9 cellular contexts compared by ENCODE assay signal in genomic region chr2:98505311-98505808, GRCh38.
DNase-seq lines count a peak whose midpoint lies in the region; ATAC-seq and TF ChIP-seq lines count a peak whose summit lies in the region.
"Had no signal": no experiment of that assay in that cellular context is flagged by ENCODE, and none has a peak within 500 bp of the region (broad histone marks: within the 10 kb centered on the region; RNA-seq: fewer than 3 reads in every experiment).

No MANE protein-coding gene starts in this region.

- H3K4me3 ChIP-seq in CD4-positive, CD25-positive, alpha-beta regulatory T cell (ENCODE audit: low read depth, low read length), result no peak overlapping the region

- H3K9me3 Mint-ChIP-seq in CD4-positive, CD25-positive, alpha-beta regulatory T cell, result no peaks in the 10 kb centered on the region
- H3K9me3 Mint-ChIP-seq in dendritic cell treated with granulocyte-macrophage colony-stimulating factor and Interleukin-4, amounts not matched to agents 40 ng/mL and 50 ng/mL, for 4 days, result no peaks in the 10 kb centered on the region
- H3K9me3 Mint-ChIP-seq in nephron, result no peaks in the 10 kb centered on the region

- TF ChIP-seq CTCF in nephron (IDR thresholded peaks at IDR 0.05; ENCODE audit: unreplicated experiment in 3 of 3), result no peak

- H3K27ac Mint-ChIP-seq in CD4-positive, CD25-positive, alpha-beta regulatory T cell, result peak overlapping the region in 2 of 3 donors; percentile 33 to 80
- peak overlapping the region; percentile 92 for H3K27ac Mint-ChIP-seq in dendritic cell treated with granulocyte-macrophage colony-stimulating factor and Interleukin-4, amounts not matched to agents 40 ng/mL and 50 ng/mL, for 4 days
- peak overlapping the region; percentile 27 to 76 (median 51) for H3K27ac Mint-ChIP-seq in nephron

- no peaks in the 10 kb centered on the region for H3K27me3 Mint-ChIP-seq in CD4-positive, CD25-positive, alpha-beta regulatory T cell
- H3K27me3 Mint-ChIP-seq in dendritic cell treated with granulocyte-macrophage colony-stimulating factor and Interleukin-4, amounts not matched to agents 40 ng/mL and 50 ng/mL, for 4 days, result no peaks in the 10 kb centered on the region
- H3K27me3 Mint-ChIP-seq in nephron (ENCODE audit: low read depth), result no peaks in the 10 kb centered on the region

- peaks cover 19% of the 10 kb centered on the region for H3K36me3 ChIP-seq in CD4-positive, CD25-positive, alpha-beta regulatory T cell (ENCODE audit: control insufficient read depth, insufficient read depth, low read length)

- DNase-seq in CD4-positive, CD25-positive, alpha-beta regulatory T cell, result peak in 1 of 3 donors; percentile 15
- DNase-seq in NOMO-1 (lab: John Stamatoyannopoulos, UW; ENCODE audit: unreplicated experiment in 2 of 2) (peak; percentile 79 to 92), OCI-M2 (lab: John Stamatoyannopoulos, UW; ENCODE audit: unreplicated experiment) (no peak)
- DNase-seq in stimulated activated CD4-positive, alpha-beta T cell treated with anti-CD3 and anti-CD28 coated beads, Interleukin-2, amount 100 ng/mL, for 24 hours, result no peak
- DNase-seq: stimulated activated CD4-positive, alpha-beta T cell treated with anti-CD3 and anti-CD28 coated beads, Interleukin-4, amount 100 ng/mL, for 24 hours had no signal

- H3K36me3 Mint-ChIP-seq in CD4-positive, CD25-positive, alpha-beta regulatory T cell, result peaks cover 27% of the 10 kb centered on the region
- peaks cover 25% of the 10 kb centered on the region for H3K36me3 Mint-ChIP-seq in dendritic cell treated with granulocyte-macrophage colony-stimulating factor and Interleukin-4, amounts not matched to agents 40 ng/mL and 50 ng/mL, for 4 days (ENCODE audit: low read depth)
- no peaks in the 10 kb centered on the region for H3K36me3 Mint-ChIP-seq in nephron (ENCODE audit: low read depth)

- intact Hi-C loops in dendritic cell treated with granulocyte-macrophage colony-stimulating factor and Interleukin-4, amounts not matched to agents 40 ng/mL and 50 ng/mL, for 4 days (cut with micrococcal nuclease), result no loop called here

- peak overlapping the region in 1 of 4 donors; percentile 22 for H3K4me3 Mint-ChIP-seq in CD4-positive, CD25-positive, alpha-beta regulatory T cell
- H3K4me3 Mint-ChIP-seq in dendritic cell treated with granulocyte-macrophage colony-stimulating factor and Interleukin-4, amounts not matched to agents 40 ng/mL and 50 ng/mL, for 4 days, result no peak overlapping the region
- peak overlapping the region in 1 of 3 experiments; percentile 12 for H3K4me3 Mint-ChIP-seq in nephron

- no peaks in the 10 kb centered on the region for H3K27me3 ChIP-seq in CD4-positive, CD25-positive, alpha-beta regulatory T cell (ENCODE audit: control insufficient read depth, insufficient read depth, low read length)

- H3K9me3 ChIP-seq in CD4-positive, CD25-positive, alpha-beta regulatory T cell (ENCODE audit: control insufficient read depth in 2 of 2, low read length in 2 of 2), result no peaks in the 10 kb centered on the region

- no peak overlapping the region for H3K27ac ChIP-seq in CD4-positive, CD25-positive, alpha-beta regulatory T cell (ENCODE audit: insufficient read depth, low read length, poor library complexity, severe bottlenecking)

- peaks cover 12 to 99% (median 72%) of the 10 kb centered on the region in 4 donors for H3K4me1 Mint-ChIP-seq in CD4-positive, CD25-positive, alpha-beta regulatory T cell
- peaks cover 75% of the 10 kb centered on the region for H3K4me1 Mint-ChIP-seq in dendritic cell treated with granulocyte-macrophage colony-stimulating factor and Interleukin-4, amounts not matched to agents 40 ng/mL and 50 ng/mL, for 4 days (ENCODE audit: low read depth)
- H3K4me1 Mint-ChIP-seq in nephron, result peaks cover 46% of the 10 kb centered on the region

- peaks cover 52% of the 10 kb centered on the region for H3K4me1 ChIP-seq in CD4-positive, CD25-positive, alpha-beta regulatory T cell (ENCODE audit: control insufficient read depth, insufficient read depth, low read length, poor library complexity, severe bottlenecking)

- ATAC-seq in CD4-positive, CD25-positive, alpha-beta regulatory T cell (ENCODE audit: low read depth in 2 of 2), result peak in 1 of 2 donors; percentile 25
- no peak for ATAC-seq in GM18909 (IDR thresholded peaks at IDR 0.05; ENCODE audit: poor library complexity, unreplicated experiment)
- no peak for ATAC-seq in HG02938 (IDR thresholded peaks at IDR 0.05; ENCODE audit: unreplicated experiment)

Comparison
In these comparisons a context has a peak if more than half of its experiments do, and no peak if none do; other contexts are left out.
1. DNase-seq: peak in NOMO-1 (2 of 2); none in OCI-M2 (single experiment) and stimulated activated CD4-positive, alpha-beta T cell treated with anti-CD3 and anti-CD28 coated beads, Interleukin-2, amount 100 ng/mL, for 24 hours (0 of 2).
2. Peak in every context shown above with its lines, with median percentiles within 50 percentile points of each other: H3K27ac Mint-ChIP-seq.